Comparison of ENCODE assay signal across 10 cellular contexts in the genomic region with DNA sequence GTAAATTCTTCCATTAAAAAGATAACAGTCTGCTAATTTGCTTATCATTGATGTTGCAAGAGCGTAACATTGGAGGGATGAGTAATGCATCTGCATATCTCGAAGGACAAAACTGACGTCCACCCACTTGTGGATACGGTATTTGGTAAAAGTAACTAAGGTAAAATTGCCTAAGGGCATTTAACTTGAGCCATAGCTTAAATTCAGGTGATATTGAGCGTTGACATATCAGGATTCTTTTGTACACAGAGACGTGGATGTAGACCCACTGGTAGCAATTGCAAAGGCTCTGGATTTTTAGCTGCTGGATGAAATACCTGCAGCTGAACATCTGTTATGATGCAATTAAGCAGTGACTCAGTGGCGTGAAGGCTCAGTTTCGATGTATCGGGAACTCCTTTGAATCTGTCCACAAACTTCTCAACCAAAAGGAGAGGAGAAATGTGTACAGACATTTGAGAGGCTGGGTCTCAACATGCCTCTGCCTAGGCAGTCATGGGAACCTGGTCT.
DNase-seq lines count a peak whose midpoint lies in the region.
"Had no signal": no experiment of that assay in that cellular context is flagged by ENCODE, and none has a peak within 500 bp of the region (broad histone marks: within the 10 kb centered on the region; RNA-seq: fewer than 3 reads in every experiment).

No MANE protein-coding gene starts in this region.

- peaks cover 89% of the 10 kb centered on the region for H3K4me1 Mint-ChIP-seq in activated CD4-positive, alpha-beta T cell treated with anti-CD3 and anti-CD28 coated beads, Interleukin-2, amount 10 ng/mL, durations not matched to agents 24 days and 14 days
- peaks cover 95% of the 10 kb centered on the region for H3K4me1 Mint-ChIP-seq in activated CD4-positive, alpha-beta memory T cell treated with anti-CD3 and anti-CD28 coated beads, Interleukin-2, amount 10 ng/mL, durations not matched to agents 7 days and 5 days
- H3K4me1 Mint-ChIP-seq in stimulated activated naive CD8-positive, alpha-beta T cell treated with anti-CD3 and anti-CD28 coated beads, Interleukin-15, Interleukin-2, amounts not matched to agents 100 ng/mL and 50 ng/mL, for 24 hours (ENCODE audit: low read depth) = peaks cover 99% of the 10 kb centered on the region

- H3K4me3 Mint-ChIP-seq in activated CD4-positive, alpha-beta T cell treated with anti-CD3 and anti-CD28 coated beads, Interleukin-2, amount 10 ng/mL, durations not matched to agents 24 days and 14 days = peak overlapping the region; percentile 87
- H3K4me3 Mint-ChIP-seq in activated CD4-positive, alpha-beta memory T cell treated with anti-CD3 and anti-CD28 coated beads, Interleukin-2, amount 10 ng/mL, durations not matched to agents 7 days and 5 days = peak overlapping the region; percentile 65
- H3K4me3 Mint-ChIP-seq in stimulated activated naive CD8-positive, alpha-beta T cell treated with anti-CD3 and anti-CD28 coated beads, Interleukin-15, Interleukin-2, amounts not matched to agents 100 ng/mL and 50 ng/mL, for 24 hours = peak overlapping the region; percentile 36
- H3K4me3 Mint-ChIP-seq: CD14-positive monocyte had no signal

- POLR2A ChIA-PET in activated CD4-positive, alpha-beta memory T cell treated with anti-CD3 and anti-CD28 coated beads, Interleukin-2, amount 10 ng/mL, durations not matched to agents 7 days and 5 days (lab: Charles Lee) = interaction anchor here (0.6 to 15.2 kb wide), 13 partner anchors 11 to 792 kb away, joined by 3 to 570 read pairs (median 4); no protein-coding TSS in a partner anchor

- CTCF ChIA-PET in activated CD4-positive, alpha-beta memory T cell treated with anti-CD3 and anti-CD28 coated beads, Interleukin-2, amount 10 ng/mL, durations not matched to agents 7 days and 5 days (lab: Charles Lee) = interaction anchor here (1.1 to 7.5 kb wide), 6 partner anchors 15 to 52 kb away, joined by 3 to 76 read pairs (median 6); no protein-coding TSS in a partner anchor

- no peaks in the 10 kb centered on the region for H3K27me3 Mint-ChIP-seq in activated CD4-positive, alpha-beta T cell treated with anti-CD3 and anti-CD28 coated beads, Interleukin-2, amount 10 ng/mL, durations not matched to agents 24 days and 14 days
- H3K27me3 Mint-ChIP-seq in activated CD4-positive, alpha-beta memory T cell treated with anti-CD3 and anti-CD28 coated beads, Interleukin-2, amount 10 ng/mL, durations not matched to agents 7 days and 5 days = no peaks in the 10 kb centered on the region
- H3K27me3 Mint-ChIP-seq in stimulated activated naive CD8-positive, alpha-beta T cell treated with anti-CD3 and anti-CD28 coated beads, Interleukin-15, Interleukin-2, amounts not matched to agents 100 ng/mL and 50 ng/mL, for 24 hours = no peaks in the 10 kb centered on the region

- peaks cover 17% of the 10 kb centered on the region for H3K36me3 Mint-ChIP-seq in activated CD4-positive, alpha-beta T cell treated with anti-CD3 and anti-CD28 coated beads, Interleukin-2, amount 10 ng/mL, durations not matched to agents 24 days and 14 days (ENCODE audit: low read depth)
- peaks cover 41% of the 10 kb centered on the region for H3K36me3 Mint-ChIP-seq in activated CD4-positive, alpha-beta memory T cell treated with anti-CD3 and anti-CD28 coated beads, Interleukin-2, amount 10 ng/mL, durations not matched to agents 7 days and 5 days (ENCODE audit: low read depth)
- peaks cover 8% of the 10 kb centered on the region for H3K36me3 Mint-ChIP-seq in stimulated activated naive CD8-positive, alpha-beta T cell treated with anti-CD3 and anti-CD28 coated beads, Interleukin-15, Interleukin-2, amounts not matched to agents 100 ng/mL and 50 ng/mL, for 24 hours (ENCODE audit: low read depth)

- peaks cover 3% of the 10 kb centered on the region for H3K9me3 Mint-ChIP-seq in activated CD4-positive, alpha-beta T cell treated with anti-CD3 and anti-CD28 coated beads, Interleukin-2, amount 10 ng/mL, durations not matched to agents 24 days and 14 days
- no peaks in the 10 kb centered on the region for H3K9me3 Mint-ChIP-seq in activated CD4-positive, alpha-beta memory T cell treated with anti-CD3 and anti-CD28 coated beads, Interleukin-2, amount 10 ng/mL, durations not matched to agents 7 days and 5 days
- H3K9me3 Mint-ChIP-seq in stimulated activated naive CD8-positive, alpha-beta T cell treated with anti-CD3 and anti-CD28 coated beads, Interleukin-15, Interleukin-2, amounts not matched to agents 100 ng/mL and 50 ng/mL, for 24 hours = no peaks in the 10 kb centered on the region
- H3K9me3 Mint-ChIP-seq: CD14-positive monocyte had no signal

- DNase-seq in activated CD4-positive, alpha-beta T cell treated with anti-CD3 and anti-CD28 coated beads, Interleukin-2, amount 10 ng/mL, durations not matched to agents 24 days and 14 days = peak; percentile 77
- DNase-seq in activated CD4-positive, alpha-beta T cell treated with anti-CD3 and anti-CD28 coated beads, Interleukin-2, amount 50 U/mL, for 4 hours = no peak
- DNase-seq in activated CD4-positive, alpha-beta memory T cell treated with anti-CD3 and anti-CD28 coated beads, Interleukin-2, amount 10 ng/mL, durations not matched to agents 7 days and 5 days = no peak
- DNase-seq in fibroblast of peridontal ligament (ENCODE audit: extremely low read depth) (peak; percentile 20), NCI-H2029 (lab: John Stamatoyannopoulos, UW) (no peak), NCI-H128 (lab: John Stamatoyannopoulos, UW; ENCODE audit: unreplicated experiment) (no peak)
- DNase-seq in central memory CD4-positive, alpha-beta T cell = no peak
- DNase-seq: NCI-H1694 had no signal

- peak overlapping the region; percentile 96 for H3K27ac Mint-ChIP-seq in activated CD4-positive, alpha-beta T cell treated with anti-CD3 and anti-CD28 coated beads, Interleukin-2, amount 10 ng/mL, durations not matched to agents 24 days and 14 days
- peak overlapping the region; percentile 95 for H3K27ac Mint-ChIP-seq in activated CD4-positive, alpha-beta memory T cell treated with anti-CD3 and anti-CD28 coated beads, Interleukin-2, amount 10 ng/mL, durations not matched to agents 7 days and 5 days
- H3K27ac Mint-ChIP-seq in stimulated activated naive CD8-positive, alpha-beta T cell treated with anti-CD3 and anti-CD28 coated beads, Interleukin-15, Interleukin-2, amounts not matched to agents 100 ng/mL and 50 ng/mL, for 24 hours = peak overlapping the region; percentile 92

- intact Hi-C loops in activated CD4-positive, alpha-beta T cell treated with anti-CD3 and anti-CD28 coated beads, Interleukin-2, amount 10 ng/mL, durations not matched to agents 24 days and 14 days (cut with micrococcal nuclease) = loop anchor here (2.0 kb wide), 1 partner anchor 13 kb away; no protein-coding TSS in a partner anchor

Comparison
In these comparisons a context has a peak if more than half of its experiments do, and no peak if none do; other contexts are left out.
1. DNase-seq: peak in activated CD4-positive, alpha-beta T cell treated with anti-CD3 and anti-CD28 coated beads, Interleukin-2, amount 10 ng/mL, durations not matched to agents 24 days and 14 days (single experiment) and fibroblast of peridontal ligament (single experiment); none in activated CD4-positive, alpha-beta T cell treated with anti-CD3 and anti-CD28 coated beads, Interleukin-2, amount 50 U/mL, for 4 hours (0 of 2), activated CD4-positive, alpha-beta memory T cell treated with anti-CD3 and anti-CD28 coated beads, Interleukin-2, amount 10 ng/mL, durations not matched to agents 7 days and 5 days (single experiment), NCI-H2029 (single experiment), NCI-H128 (single experiment) and central memory CD4-positive, alpha-beta T cell (single experiment).
2. H3K4me3 Mint-ChIP-seq: peak in every context shown above with its lines; median percentile 87 in activated CD4-positive, alpha-beta T cell treated with anti-CD3 and anti-CD28 coated beads, Interleukin-2, amount 10 ng/mL, durations not matched to agents 24 days and 14 days; 65 in activated CD4-positive, alpha-beta memory T cell treated with anti-CD3 and anti-CD28 coated beads, Interleukin-2, amount 10 ng/mL, durations not matched to agents 7 days and 5 days; 36 in stimulated activated naive CD8-positive, alpha-beta T cell treated with anti-CD3 and anti-CD28 coated beads, Interleukin-15, Interleukin-2, amounts not matched to agents 100 ng/mL and 50 ng/mL, for 24 hours.
3. Peak in every context shown above with its lines, with median percentiles within 50 percentile points of each other: H3K27ac Mint-ChIP-seq.